Comparison of ENCODE assay signal across 1 cellular context in the genomic region with DNA sequence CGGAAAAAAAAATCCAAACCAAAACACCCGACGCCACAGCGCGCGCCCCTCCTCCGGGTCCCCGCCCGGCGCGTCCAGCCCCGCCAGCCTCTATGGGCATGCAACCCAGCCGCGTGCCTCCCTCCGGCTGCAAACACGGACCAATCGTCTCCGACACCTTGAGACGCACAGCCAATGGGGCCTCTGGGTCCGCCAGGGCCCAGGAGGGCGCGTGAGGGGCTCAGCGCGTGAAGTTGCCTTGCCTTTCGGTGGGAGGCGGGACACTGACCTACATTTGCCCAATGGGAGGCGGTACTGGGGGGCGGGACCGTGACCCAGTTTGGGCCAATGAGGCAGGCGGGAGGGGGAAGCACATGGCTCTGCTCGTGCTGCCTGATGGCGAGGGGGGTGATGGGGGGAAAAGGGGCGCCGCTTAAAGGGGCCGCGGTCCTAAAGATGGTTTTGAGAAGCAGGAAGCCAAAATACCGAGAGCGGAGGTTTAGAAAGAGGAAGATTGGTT.
A peak's percentile ranks its signal among the peaks of the same experiment; 100 is the strongest.
TF ChIP-seq lines count a peak whose summit lies in the region.

No MANE protein-coding gene starts in this region.

TF ChIP-seq in HepG2, 621 proteins besides CTCF, POLR2A, EP300 and RAD21 (continued from another document and continues in another):
- TF ChIP-seq, protein P1, sequence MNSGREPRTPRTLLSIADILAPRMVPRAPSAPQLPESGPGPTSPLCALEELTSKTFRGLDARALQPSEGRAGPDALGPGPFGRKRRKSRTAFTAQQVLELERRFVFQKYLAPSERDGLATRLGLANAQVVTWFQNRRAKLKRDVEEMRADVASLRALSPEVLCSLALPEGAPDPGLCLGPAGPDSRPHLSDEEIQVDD (CRISPR knock-in tag; IDR thresholded peaks at IDR 0.05; ENCODE audit: borderline replicate concordance): peak; percentile 88; the same call in 1 of the 2 replicates
- TF ChIP-seq ZNF570 (CRISPR knock-in tag; IDR thresholded peaks at IDR 0.05; ENCODE audit: borderline replicate concordance): peak; percentile 80; the same call in 1 of the 2 replicates
- TF ChIP-seq ZNF615 (CRISPR knock-in tag; IDR thresholded peaks at IDR 0.05; ENCODE audit: borderline replicate concordance): no peak
- TF ChIP-seq, protein P2, sequence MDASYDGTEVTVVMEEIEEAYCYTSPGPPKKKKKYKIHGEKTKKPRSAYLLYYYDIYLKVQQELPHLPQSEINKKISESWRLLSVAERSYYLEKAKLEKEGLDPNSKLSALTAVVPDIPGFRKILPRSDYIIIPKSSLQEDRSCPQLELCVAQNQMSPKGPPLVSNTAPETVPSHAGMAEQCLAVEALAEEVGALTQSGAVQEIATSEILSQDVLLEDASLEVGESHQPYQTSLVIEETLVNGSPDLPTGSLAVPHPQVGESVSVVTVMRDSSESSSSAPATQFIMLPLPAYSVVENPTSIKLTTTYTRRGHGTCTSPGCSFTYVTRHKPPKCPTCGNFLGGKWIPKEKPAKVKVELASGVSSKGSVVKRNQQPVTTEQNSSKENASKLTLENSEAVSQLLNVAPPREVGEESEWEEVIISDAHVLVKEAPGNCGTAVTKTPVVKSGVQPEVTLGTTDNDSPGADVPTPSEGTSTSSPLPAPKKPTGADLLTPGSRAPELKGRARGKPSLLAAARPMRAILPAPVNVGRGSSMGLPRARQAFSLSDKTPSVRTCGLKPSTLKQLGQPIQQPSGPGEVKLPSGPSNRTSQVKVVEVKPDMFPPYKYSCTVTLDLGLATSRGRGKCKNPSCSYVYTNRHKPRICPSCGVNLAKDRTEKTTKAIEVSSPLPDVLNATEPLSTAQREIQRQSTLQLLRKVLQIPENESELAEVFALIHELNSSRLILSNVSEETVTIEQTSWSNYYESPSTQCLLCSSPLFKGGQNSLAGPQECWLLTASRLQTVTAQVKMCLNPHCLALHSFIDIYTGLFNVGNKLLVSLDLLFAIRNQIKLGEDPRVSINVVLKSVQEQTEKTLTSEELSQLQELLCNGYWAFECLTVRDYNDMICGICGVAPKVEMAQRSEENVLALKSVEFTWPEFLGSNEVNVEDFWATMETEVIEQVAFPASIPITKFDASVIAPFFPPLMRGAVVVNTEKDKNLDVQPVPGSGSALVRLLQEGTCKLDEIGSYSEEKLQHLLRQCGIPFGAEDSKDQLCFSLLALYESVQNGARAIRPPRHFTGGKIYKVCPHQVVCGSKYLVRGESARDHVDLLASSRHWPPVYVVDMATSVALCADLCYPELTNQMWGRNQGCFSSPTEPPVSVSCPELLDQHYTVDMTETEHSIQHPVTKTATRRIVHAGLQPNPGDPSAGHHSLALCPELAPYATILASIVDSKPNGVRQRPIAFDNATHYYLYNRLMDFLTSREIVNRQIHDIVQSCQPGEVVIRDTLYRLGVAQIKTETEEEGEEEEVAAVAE (CRISPR knock-in tag; IDR thresholded peaks at IDR 0.05; ENCODE audit: borderline replicate concordance): peak; percentile 95
- TF ChIP-seq HDAC2 (CRISPR knock-in tag; IDR thresholded peaks at IDR 0.05): peak; percentile 58; the same call in 1 of the 2 replicates
- no peak for TF ChIP-seq ZNF891 (CRISPR knock-in tag; IDR thresholded peaks at IDR 0.05)
- TF ChIP-seq IRF2 (CRISPR knock-in tag; IDR thresholded peaks at IDR 0.05): peak; percentile 38; the same call in 1 of the 2 replicates
- TF ChIP-seq GFI1 (CRISPR knock-in tag; IDR thresholded peaks at IDR 0.05; ENCODE audit: borderline replicate concordance): peak; percentile 78; the same call in 1 of the 2 replicates
- TF ChIP-seq ZNF564 (CRISPR knock-in tag; IDR thresholded peaks at IDR 0.05): peak; percentile 80
- peak; percentile 91 for TF ChIP-seq ZNF749 (CRISPR knock-in tag; IDR thresholded peaks at IDR 0.05; ENCODE audit: borderline replicate concordance)
- peak; percentile 34; the same call in 1 of the 2 replicates for TF ChIP-seq FOXA3 (CRISPR knock-in tag; IDR thresholded peaks at IDR 0.05)
- TF ChIP-seq SIN3B (IDR thresholded peaks at IDR 0.05; ENCODE audit: low read length): no peak
- no peak for TF ChIP-seq ZKSCAN8 (CRISPR knock-in tag; IDR thresholded peaks at IDR 0.05; ENCODE audit: borderline replicate concordance)
- TF ChIP-seq TCF12 (IDR thresholded peaks at IDR 0.05): no peak
- TF ChIP-seq TCF12 (CRISPR knock-in tag; IDR thresholded peaks at IDR 0.05): 0 out of 2 replicates have a peak, but pooled peaks have one; percentile 20
- TF ChIP-seq ZNF367 (CRISPR knock-in tag; IDR thresholded peaks at IDR 0.05; ENCODE audit: borderline replicate concordance): no peak
- no peak for TF ChIP-seq SSRP1 (CRISPR knock-in tag; IDR thresholded peaks at IDR 0.05)
- no peak for TF ChIP-seq SP1 (IDR thresholded peaks at IDR 0.05)
- peak; percentile 67 for TF ChIP-seq SP1 (CRISPR knock-in tag; IDR thresholded peaks at IDR 0.05)
- 0 out of 2 replicates have a peak, but pooled peaks have one; percentile 12 for TF ChIP-seq HMG20A (CRISPR knock-in tag; IDR thresholded peaks at IDR 0.05; ENCODE audit: borderline replicate concordance)
- no peak for TF ChIP-seq AGO2 (optimal IDR thresholded peaks at IDR 0.05; ENCODE audit: low read depth, low read length)
- TF ChIP-seq IKZF4 (CRISPR knock-in tag; IDR thresholded peaks at IDR 0.05; ENCODE audit: borderline replicate concordance, low read depth, not compliant biosample characterization): no peak
- no peak; the same call in 1 of the 2 replicates for TF ChIP-seq ZNF589 (CRISPR knock-in tag; conservative IDR thresholded peaks at IDR 0.05)
- no peak for TF ChIP-seq ZNF530 (CRISPR knock-in tag; IDR thresholded peaks at IDR 0.05; ENCODE audit: low read depth)
- TF ChIP-seq CC2D1A (CRISPR knock-in tag; IDR thresholded peaks at IDR 0.05): no peak
- peak; percentile 78 for TF ChIP-seq ZNF724P (CRISPR knock-in tag; IDR thresholded peaks at IDR 0.05; ENCODE audit: borderline replicate concordance)
- TF ChIP-seq CENPX (CRISPR knock-in tag; IDR thresholded peaks at IDR 0.05): no peak
- TF ChIP-seq RORA (CRISPR knock-in tag; IDR thresholded peaks at IDR 0.05): peak; percentile 87; the same call in 1 of the 2 replicates
- no peak for TF ChIP-seq MIER3 (CRISPR knock-in tag; IDR thresholded peaks at IDR 0.05; ENCODE audit: borderline replicate concordance)
- TF ChIP-seq, protein P3, sequence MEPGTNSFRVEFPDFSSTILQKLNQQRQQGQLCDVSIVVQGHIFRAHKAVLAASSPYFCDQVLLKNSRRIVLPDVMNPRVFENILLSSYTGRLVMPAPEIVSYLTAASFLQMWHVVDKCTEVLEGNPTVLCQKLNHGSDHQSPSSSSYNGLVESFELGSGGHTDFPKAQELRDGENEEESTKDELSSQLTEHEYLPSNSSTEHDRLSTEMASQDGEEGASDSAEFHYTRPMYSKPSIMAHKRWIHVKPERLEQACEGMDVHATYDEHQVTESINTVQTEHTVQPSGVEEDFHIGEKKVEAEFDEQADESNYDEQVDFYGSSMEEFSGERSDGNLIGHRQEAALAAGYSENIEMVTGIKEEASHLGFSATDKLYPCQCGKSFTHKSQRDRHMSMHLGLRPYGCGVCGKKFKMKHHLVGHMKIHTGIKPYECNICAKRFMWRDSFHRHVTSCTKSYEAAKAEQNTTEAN (CRISPR knock-in tag; conservative IDR thresholded peaks at IDR 0.05): peak; percentile 78; the same call in 1 of the 2 replicates
- no peak for TF ChIP-seq ZNF256 (CRISPR knock-in tag; conservative IDR thresholded peaks at IDR 0.05)
- TF ChIP-seq, protein P4, sequence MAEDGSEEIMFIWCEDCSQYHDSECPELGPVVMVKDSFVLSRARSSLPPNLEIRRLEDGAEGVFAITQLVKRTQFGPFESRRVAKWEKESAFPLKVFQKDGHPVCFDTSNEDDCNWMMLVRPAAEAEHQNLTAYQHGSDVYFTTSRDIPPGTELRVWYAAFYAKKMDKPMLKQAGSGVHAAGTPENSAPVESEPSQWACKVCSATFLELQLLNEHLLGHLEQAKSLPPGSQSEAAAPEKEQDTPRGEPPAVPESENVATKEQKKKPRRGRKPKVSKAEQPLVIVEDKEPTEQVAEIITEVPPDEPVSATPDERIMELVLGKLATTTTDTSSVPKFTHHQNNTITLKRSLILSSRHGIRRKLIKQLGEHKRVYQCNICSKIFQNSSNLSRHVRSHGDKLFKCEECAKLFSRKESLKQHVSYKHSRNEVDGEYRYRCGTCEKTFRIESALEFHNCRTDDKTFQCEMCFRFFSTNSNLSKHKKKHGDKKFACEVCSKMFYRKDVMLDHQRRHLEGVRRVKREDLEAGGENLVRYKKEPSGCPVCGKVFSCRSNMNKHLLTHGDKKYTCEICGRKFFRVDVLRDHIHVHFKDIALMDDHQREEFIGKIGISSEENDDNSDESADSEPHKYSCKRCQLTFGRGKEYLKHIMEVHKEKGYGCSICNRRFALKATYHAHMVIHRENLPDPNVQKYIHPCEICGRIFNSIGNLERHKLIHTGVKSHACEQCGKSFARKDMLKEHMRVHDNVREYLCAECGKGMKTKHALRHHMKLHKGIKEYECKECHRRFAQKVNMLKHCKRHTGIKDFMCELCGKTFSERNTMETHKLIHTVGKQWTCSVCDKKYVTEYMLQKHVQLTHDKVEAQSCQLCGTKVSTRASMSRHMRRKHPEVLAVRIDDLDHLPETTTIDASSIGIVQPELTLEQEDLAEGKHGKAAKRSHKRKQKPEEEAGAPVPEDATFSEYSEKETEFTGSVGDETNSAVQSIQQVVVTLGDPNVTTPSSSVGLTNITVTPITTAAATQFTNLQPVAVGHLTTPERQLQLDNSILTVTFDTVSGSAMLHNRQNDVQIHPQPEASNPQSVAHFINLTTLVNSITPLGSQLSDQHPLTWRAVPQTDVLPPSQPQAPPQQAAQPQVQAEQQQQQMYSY (CRISPR knock-in tag; IDR thresholded peaks at IDR 0.05): no peak
- TF ChIP-seq ZNF383 (CRISPR knock-in tag; IDR thresholded peaks at IDR 0.05; ENCODE audit: borderline replicate concordance): no peak
- TF ChIP-seq, protein P5, sequence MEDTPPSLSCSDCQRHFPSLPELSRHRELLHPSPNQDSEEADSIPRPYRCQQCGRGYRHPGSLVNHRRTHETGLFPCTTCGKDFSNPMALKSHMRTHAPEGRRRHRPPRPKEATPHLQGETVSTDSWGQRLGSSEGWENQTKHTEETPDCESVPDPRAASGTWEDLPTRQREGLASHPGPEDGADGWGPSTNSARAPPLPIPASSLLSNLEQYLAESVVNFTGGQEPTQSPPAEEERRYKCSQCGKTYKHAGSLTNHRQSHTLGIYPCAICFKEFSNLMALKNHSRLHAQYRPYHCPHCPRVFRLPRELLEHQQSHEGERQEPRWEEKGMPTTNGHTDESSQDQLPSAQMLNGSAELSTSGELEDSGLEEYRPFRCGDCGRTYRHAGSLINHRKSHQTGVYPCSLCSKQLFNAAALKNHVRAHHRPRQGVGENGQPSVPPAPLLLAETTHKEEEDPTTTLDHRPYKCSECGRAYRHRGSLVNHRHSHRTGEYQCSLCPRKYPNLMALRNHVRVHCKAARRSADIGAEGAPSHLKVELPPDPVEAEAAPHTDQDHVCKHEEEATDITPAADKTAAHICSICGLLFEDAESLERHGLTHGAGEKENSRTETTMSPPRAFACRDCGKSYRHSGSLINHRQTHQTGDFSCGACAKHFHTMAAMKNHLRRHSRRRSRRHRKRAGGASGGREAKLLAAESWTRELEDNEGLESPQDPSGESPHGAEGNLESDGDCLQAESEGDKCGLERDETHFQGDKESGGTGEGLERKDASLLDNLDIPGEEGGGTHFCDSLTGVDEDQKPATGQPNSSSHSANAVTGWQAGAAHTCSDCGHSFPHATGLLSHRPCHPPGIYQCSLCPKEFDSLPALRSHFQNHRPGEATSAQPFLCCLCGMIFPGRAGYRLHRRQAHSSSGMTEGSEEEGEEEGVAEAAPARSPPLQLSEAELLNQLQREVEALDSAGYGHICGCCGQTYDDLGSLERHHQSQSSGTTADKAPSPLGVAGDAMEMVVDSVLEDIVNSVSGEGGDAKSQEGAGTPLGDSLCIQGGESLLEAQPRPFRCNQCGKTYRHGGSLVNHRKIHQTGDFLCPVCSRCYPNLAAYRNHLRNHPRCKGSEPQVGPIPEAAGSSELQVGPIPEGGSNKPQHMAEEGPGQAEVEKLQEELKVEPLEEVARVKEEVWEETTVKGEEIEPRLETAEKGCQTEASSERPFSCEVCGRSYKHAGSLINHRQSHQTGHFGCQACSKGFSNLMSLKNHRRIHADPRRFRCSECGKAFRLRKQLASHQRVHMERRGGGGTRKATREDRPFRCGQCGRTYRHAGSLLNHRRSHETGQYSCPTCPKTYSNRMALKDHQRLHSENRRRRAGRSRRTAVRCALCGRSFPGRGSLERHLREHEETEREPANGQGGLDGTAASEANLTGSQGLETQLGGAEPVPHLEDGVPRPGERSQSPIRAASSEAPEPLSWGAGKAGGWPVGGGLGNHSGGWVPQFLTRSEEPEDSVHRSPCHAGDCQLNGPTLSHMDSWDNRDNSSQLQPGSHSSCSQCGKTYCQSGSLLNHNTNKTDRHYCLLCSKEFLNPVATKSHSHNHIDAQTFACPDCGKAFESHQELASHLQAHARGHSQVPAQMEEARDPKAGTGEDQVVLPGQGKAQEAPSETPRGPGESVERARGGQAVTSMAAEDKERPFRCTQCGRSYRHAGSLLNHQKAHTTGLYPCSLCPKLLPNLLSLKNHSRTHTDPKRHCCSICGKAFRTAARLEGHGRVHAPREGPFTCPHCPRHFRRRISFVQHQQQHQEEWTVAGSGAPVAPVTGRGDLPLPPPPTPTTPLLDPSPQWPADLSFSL (CRISPR knock-in tag; IDR thresholded peaks at IDR 0.05): no peak
- TF ChIP-seq, protein P6, sequence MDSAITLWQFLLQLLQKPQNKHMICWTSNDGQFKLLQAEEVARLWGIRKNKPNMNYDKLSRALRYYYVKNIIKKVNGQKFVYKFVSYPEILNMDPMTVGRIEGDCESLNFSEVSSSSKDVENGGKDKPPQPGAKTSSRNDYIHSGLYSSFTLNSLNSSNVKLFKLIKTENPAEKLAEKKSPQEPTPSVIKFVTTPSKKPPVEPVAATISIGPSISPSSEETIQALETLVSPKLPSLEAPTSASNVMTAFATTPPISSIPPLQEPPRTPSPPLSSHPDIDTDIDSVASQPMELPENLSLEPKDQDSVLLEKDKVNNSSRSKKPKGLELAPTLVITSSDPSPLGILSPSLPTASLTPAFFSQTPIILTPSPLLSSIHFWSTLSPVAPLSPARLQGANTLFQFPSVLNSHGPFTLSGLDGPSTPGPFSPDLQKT (CRISPR knock-in tag; IDR thresholded peaks at IDR 0.05; ENCODE audit: borderline replicate concordance): no peak
- no peak for TF ChIP-seq ADNP (CRISPR knock-in tag; IDR thresholded peaks at IDR 0.05)
- TF ChIP-seq EEA1 (CRISPR knock-in tag; IDR thresholded peaks at IDR 0.05; ENCODE audit: borderline replicate concordance): no peak; the same call in 1 of the 2 replicates
- TF ChIP-seq, protein P7, sequence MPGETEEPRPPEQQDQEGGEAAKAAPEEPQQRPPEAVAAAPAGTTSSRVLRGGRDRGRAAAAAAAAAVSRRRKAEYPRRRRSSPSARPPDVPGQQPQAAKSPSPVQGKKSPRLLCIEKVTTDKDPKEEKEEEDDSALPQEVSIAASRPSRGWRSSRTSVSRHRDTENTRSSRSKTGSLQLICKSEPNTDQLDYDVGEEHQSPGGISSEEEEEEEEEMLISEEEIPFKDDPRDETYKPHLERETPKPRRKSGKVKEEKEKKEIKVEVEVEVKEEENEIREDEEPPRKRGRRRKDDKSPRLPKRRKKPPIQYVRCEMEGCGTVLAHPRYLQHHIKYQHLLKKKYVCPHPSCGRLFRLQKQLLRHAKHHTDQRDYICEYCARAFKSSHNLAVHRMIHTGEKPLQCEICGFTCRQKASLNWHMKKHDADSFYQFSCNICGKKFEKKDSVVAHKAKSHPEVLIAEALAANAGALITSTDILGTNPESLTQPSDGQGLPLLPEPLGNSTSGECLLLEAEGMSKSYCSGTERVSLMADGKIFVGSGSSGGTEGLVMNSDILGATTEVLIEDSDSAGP (CRISPR knock-in tag; IDR thresholded peaks at IDR 0.05; ENCODE audit: borderline replicate concordance): peak; percentile 100
- TF ChIP-seq SMAD1 (CRISPR knock-in tag; IDR thresholded peaks at IDR 0.05; ENCODE audit: borderline replicate concordance, low read depth): no peak
- no peak for TF ChIP-seq MEIS1 (CRISPR knock-in tag; IDR thresholded peaks at IDR 0.05; ENCODE audit: borderline replicate concordance)
- TF ChIP-seq ZSCAN21 (CRISPR knock-in tag; IDR thresholded peaks at IDR 0.05; ENCODE audit: borderline replicate concordance): peak; percentile 88; the same call in 1 of the 2 replicates
- TF ChIP-seq ZC3H13 (CRISPR knock-in tag; IDR thresholded peaks at IDR 0.05): peak; percentile 82
- no peak for TF ChIP-seq MAF1 (CRISPR knock-in tag; IDR thresholded peaks at IDR 0.05; ENCODE audit: borderline replicate concordance)
